Comparison of ENCODE assay signal across 27 cellular contexts in genomic region chr13:30819136-30819875, GRCh38.
A peak's percentile ranks its signal among the peaks of the same experiment; 100 is the strongest.
DNase-seq lines count a peak whose midpoint lies in the region; ATAC-seq, FAIRE-seq and TF ChIP-seq lines count a peak whose summit lies in the region.
"Had no signal": no experiment of that assay in that cellular context is flagged by ENCODE, and none has a peak within 500 bp of the region (broad histone marks: within the 10 kb centered on the region; RNA-seq: fewer than 3 reads in every experiment).

No MANE protein-coding gene starts in this region.

- H3K9me3 ChIP-seq in mammary epithelial cell (replicated peaks; ENCODE audit: insufficient read depth, low read length) (no peaks in the 10 kb centered on the region), left lung (no peaks in the 10 kb centered on the region)
- H3K9me3 ChIP-seq: heart left ventricle, SK-N-SH, spleen, uterus had no signal

- H3K27me3 Mint-ChIP-seq in MCF 10A (ENCODE audit: insufficient read depth, unreplicated experiment) = no peaks in the 10 kb centered on the region
- peaks cover 48 to 50% of the 10 kb centered on the region in 2 donors for H3K27me3 Mint-ChIP-seq in effector memory CD8-positive, alpha-beta T cell
- H3K27me3 Mint-ChIP-seq in T-cell = peaks cover 9 to 23% of the 10 kb centered on the region in 2 donors

- CTCF ChIA-PET in mammary epithelial cell (lab: Charles Lee; ENCODE audit: low non-redundant PET) = no interaction called here
- CTCF ChIA-PET in MCF 10A (lab: Yijun Ruan, JAX) = interaction anchor here (0.5 to 1.7 kb wide), 3 partner anchors 16 to 584 kb away, joined by 4 to 7 read pairs (median 5); no protein-coding TSS in a partner anchor
- CTCF ChIA-PET in T-cell (lab: Charles Lee) = interaction anchor here in 1 of 2 donors (1.1 kb wide), 1 partner anchor 16 kb away, joined by 3 read pairs; no protein-coding TSS in a partner anchor

- H3K4me2 ChIP-seq in mammary epithelial cell (ENCODE audit: insufficient read depth, low read depth, low read length) = no peak overlapping the region
- H3K4me2 ChIP-seq: SK-N-SH had no signal

- H3K4me1 ChIP-seq in mammary epithelial cell (ENCODE audit: insufficient read depth, low read length) = peaks cover 40% of the 10 kb centered on the region
- H3K4me1 ChIP-seq in left lung = peaks cover 0 to 8% of the 10 kb centered on the region in 2 donors
- H3K4me1 ChIP-seq: uterus had no signal

- BruUV-seq in mammary epithelial cell (replicated peaks; lab: Mats Ljungman, UMichigan) (no TSS peak), MCF 10A (replicated peaks; lab: Mats Ljungman, UMichigan) (no TSS peak)

- H3K27ac Mint-ChIP-seq in MCF 10A (ENCODE audit: low read depth, unreplicated experiment) = no peak overlapping the region
- peak overlapping the region; percentile 2 to 47 for H3K27ac Mint-ChIP-seq in effector memory CD8-positive, alpha-beta T cell
- H3K27ac Mint-ChIP-seq in T-cell = no peak overlapping the region
- H3K27ac Mint-ChIP-seq: activated naive CD8-positive, alpha-beta T cell treated with anti-CD3 and anti-CD28 coated beads, Interleukin-2, amount 50 U/mL, for 24 hours; CD14-positive monocyte; H9; memory B cell; progenitor cell of endocrine pancreas had no signal

- 89% methylated on average over 7 of the region's 7 CpGs for WGBS in mammary epithelial cell (ENCODE audit: low coverage, missing lambda C conversion rate)

- H3K27ac ChIP-seq in mammary epithelial cell (ENCODE audit: insufficient read depth, low read depth, low read length) = peak overlapping the region; percentile 54
- H3K27ac ChIP-seq in left lung = no peak overlapping the region
- H3K27ac ChIP-seq: heart left ventricle, spleen had no signal

- H3K4me3 ChIP-seq in mammary epithelial cell (replicated peaks in 1 of 3; ENCODE audit: insufficient read depth in 1 of 3, low read depth in 2 of 3, low read length in 3 of 3) (no peak overlapping the region), left lung (no peak overlapping the region)
- H3K4me3 ChIP-seq: GM12878, heart left ventricle, spleen, uterus had no signal

- in situ Hi-C loops in mammary epithelial cell (cut with MboI; ENCODE audit: low sequenced_read_pairs in 2 of 2) = no loop called here

- no peaks in the 10 kb centered on the region for H3K79me2 ChIP-seq in mammary epithelial cell (ENCODE audit: insufficient read depth, low read length)

- dilution Hi-C loops in mammary epithelial cell (cut with HindIII; ENCODE audit: low sequenced_read_pairs) = no loop called here

- no peak for DNase-seq in mammary epithelial cell
- no peak for DNase-seq in MCF 10A (ENCODE audit: unreplicated experiment)
- DNase-seq in effector memory CD8-positive, alpha-beta T cell = no peak
- DNase-seq in left lung = no peak
- DNase-seq in urothelium cell line (ENCODE audit: low spot score) = no peak
- DNase-seq in NCI-H345 treated with DMSO at 0.1 percent for 48 hours (lab: John Stamatoyannopoulos, UW; ENCODE audit: unreplicated experiment) = no peak
- no peak for DNase-seq in T-cell
- DNase-seq: activated CD4-positive, alpha-beta T cell treated with anti-CD3 and anti-CD28 coated beads for 1 hour; activated effector memory CD4-positive, alpha-beta T cell treated with Interleukin-2 at 50 U/mL for 16 hours; activated naive CD8-positive, alpha-beta T cell treated with anti-CD3 and anti-CD28 coated beads, Interleukin-2, amount 50 U/mL, for 24 hours; caudate nucleus; DMS153; H9; NCI-H1694 treated with DMSO at 0.1 percent for 48 hours; nephron progenitor cell; SK-N-SH; spleen; stimulated activated CD8-positive, alpha-beta memory T cell treated with anti-CD3 and anti-CD28 coated beads, Interleukin-4, amount 100 ng/mL, for 48 hours; T1000 had no signal

- H3K36me3 Mint-ChIP-seq in MCF 10A (ENCODE audit: insufficient read depth, unreplicated experiment) (no peaks in the 10 kb centered on the region), T-cell (no peaks in the 10 kb centered on the region)
- no peaks in the 10 kb centered on the region for H3K36me3 Mint-ChIP-seq in effector memory CD8-positive, alpha-beta T cell (ENCODE audit: insufficient read depth)
- H3K36me3 Mint-ChIP-seq: CD14-positive monocyte had no signal

- H4K20me1 ChIP-seq in mammary epithelial cell (ENCODE audit: insufficient read depth, low read length) = no peaks in the 10 kb centered on the region

- no peak for ATAC-seq in effector memory CD8-positive, alpha-beta T cell (replicated peaks)
- ATAC-seq in left lung (peak; percentile 7), GM21381 (IDR thresholded peaks at IDR 0.05; ENCODE audit: unreplicated experiment) (no peak), T-cell (replicated peaks in 1 of 4) (no peak)
- ATAC-seq: activated naive CD8-positive, alpha-beta T cell treated with anti-CD3 and anti-CD28 coated beads, Interleukin-2, amount 50 U/mL, for 24 hours; GM12878 had no signal

- H3K9ac ChIP-seq in mammary epithelial cell (ENCODE audit: insufficient read depth, low read length) = no peak overlapping the region
- H3K9ac ChIP-seq: SK-N-SH had no signal

- FAIRE-seq in urothelium cell line (lab: Jason Lieb, UNC) = peak; percentile 5
- FAIRE-seq: A204.1, GM12878 had no signal

- H3K36me3 ChIP-seq in mammary epithelial cell (ENCODE audit: insufficient read depth, low read length) (no peaks in the 10 kb centered on the region), left lung (no peaks in the 10 kb centered on the region)
- H3K36me3 ChIP-seq: heart left ventricle, spleen, uterus had no signal

- peak overlapping the region; percentile 79 for H2AFZ ChIP-seq in mammary epithelial cell (ENCODE audit: low read depth, low read length)

- POLR2A ChIA-PET in MCF 10A (lab: Yijun Ruan, JAX) (interaction anchor here (0.6 kb wide), 1 partner anchor 398 kb away, joined by 4 read pairs; no protein-coding TSS in a partner anchor), T-cell (lab: Charles Lee) (no interaction called here)

- intact Hi-C loops in mammary epithelial cell (cut with micrococcal nuclease) = no loop called here
- intact Hi-C loops in MCF 10A (cut with micrococcal nuclease) = no loop called here
- intact Hi-C loops in left lung (cut with DNase I) = no loop called here

- H3K9me3 Mint-ChIP-seq in MCF 10A (ENCODE audit: unreplicated experiment) = no peaks in the 10 kb centered on the region
- H3K9me3 Mint-ChIP-seq in effector memory CD8-positive, alpha-beta T cell = no peaks in the 10 kb centered on the region
- H3K9me3 Mint-ChIP-seq in T-cell = no peaks in the 10 kb centered on the region
- H3K9me3 Mint-ChIP-seq: activated naive CD8-positive, alpha-beta T cell treated with anti-CD3 and anti-CD28 coated beads, Interleukin-2, amount 50 U/mL, for 24 hours; CD14-positive monocyte; H9; memory B cell; nephron progenitor cell had no signal

- H3K4me1 Mint-ChIP-seq in MCF 10A (ENCODE audit: insufficient read depth, unreplicated experiment) = peaks cover 7% of the 10 kb centered on the region
- no peaks in the 10 kb centered on the region for H3K4me1 Mint-ChIP-seq in effector memory CD8-positive, alpha-beta T cell (ENCODE audit: low read depth in 2 of 2)
- H3K4me1 Mint-ChIP-seq in T-cell = no peaks in the 10 kb centered on the region

- TF ChIP-seq CTCF in mammary epithelial cell (conservative IDR thresholded peaks at IDR 0.05 in 1 of 2, IDR thresholded peaks at IDR 0.05 in 1 of 2; ENCODE audit: extremely low read depth in 1 of 2, insufficient read depth in 1 of 2, low read depth in 1 of 2, low read length in 2 of 2) (no peak), MCF 10A (IDR thresholded peaks at IDR 0.05; ENCODE audit: unreplicated experiment) (no peak), left lung (IDR thresholded peaks at IDR 0.05) (no peak)

- H3K27me3 ChIP-seq in mammary epithelial cell (ENCODE audit: insufficient read depth, low read length) (no peaks in the 10 kb centered on the region), left lung (no peaks in the 10 kb centered on the region)
- H3K27me3 ChIP-seq: heart left ventricle, uterus had no signal

- H3K4me3 Mint-ChIP-seq in MCF 10A (ENCODE audit: unreplicated experiment) = no peak overlapping the region
- H3K4me3 Mint-ChIP-seq in effector memory CD8-positive, alpha-beta T cell = no peak overlapping the region
- no peak overlapping the region for H3K4me3 Mint-ChIP-seq in T-cell
- H3K4me3 Mint-ChIP-seq: activated naive CD8-positive, alpha-beta T cell treated with anti-CD3 and anti-CD28 coated beads, Interleukin-2, amount 50 U/mL, for 24 hours; CD14-positive monocyte; H9; memory B cell; nephron progenitor cell had no signal

Comparison
In these comparisons a context has a peak if more than half of its experiments do, and no peak if none do; other contexts are left out.
1. H3K27ac Mint-ChIP-seq: peak in effector memory CD8-positive, alpha-beta T cell (2 of 2); none in MCF 10A (single experiment) and T-cell (0 of 2).